ENCODE assay signal across 14 cellular contexts in genomic region chr6:118562959-118563358, GRCh38. TPM values are rescaled to one million over a fixed set of nuclear protein-coding genes. Genes with fewer than 3 reads are reported as not detected.
DNase-seq lines count a peak whose midpoint lies in the region; ATAC-seq and TF ChIP-seq lines count a peak whose summit lies in the region.
"Had no signal": no experiment of that assay in that cellular context is flagged by ENCODE, and none has a peak within 500 bp of the region (broad histone marks: within the 10 kb centered on the region; RNA-seq: fewer than 3 reads in every experiment).

No MANE protein-coding gene starts in this region.

- H3K27me3 ChIP-seq in heart right ventricle (no peaks in the 10 kb centered on the region), thoracic aorta (replicated peaks; ENCODE audit: insufficient read depth) (no peaks in the 10 kb centered on the region), MG63 (no peaks in the 10 kb centered on the region)

- WGBS in heart right ventricle, 2 donors, result 50 to 55% methylated on average over 1 of the region's 1 CpG

- H3K36me3 ChIP-seq in heart right ventricle (peaks cover 0 to 35% (median 4%) of the 10 kb centered on the region in 9 donors), thoracic aorta (peaks cover 18% of the 10 kb centered on the region), MG63 (no peaks in the 10 kb centered on the region; the same call in 1 of the 2 replicates)

- H3K4me3 ChIP-seq in heart right ventricle (no peak overlapping the region), thoracic aorta (no peak overlapping the region), MG63 (no peak overlapping the region)
- H3K4me3 ChIP-seq: A549 had no signal

- H3K4me1 ChIP-seq in heart right ventricle, result peaks cover 0 to 25% (median 16%) of the 10 kb centered on the region in 9 donors
- peaks cover 25 to 50% of the 10 kb centered on the region in 2 donors for H3K4me1 ChIP-seq in thoracic aorta (ENCODE audit: control insufficient read depth in 1 of 2, low read depth in 2 of 2)

- H3K27me3 Mint-ChIP-seq in activated T-cell treated with anti-CD3 and anti-CD28 coated beads, Interleukin-2, amount 50 U/mL, for 24 hours, result no peaks in the 10 kb centered on the region
- H3K27me3 Mint-ChIP-seq in activated T-cell treated with anti-CD3 and anti-CD28 coated beads, Interleukin-2, amount 50 U/mL, for 72 hours (ENCODE audit: low read depth), result no peaks in the 10 kb centered on the region
- H3K27me3 Mint-ChIP-seq: brain had no signal

- TF ChIP-seq CTCF in heart right ventricle (IDR thresholded peaks at IDR 0.05) (no peak), thoracic aorta (IDR thresholded peaks at IDR 0.05) (no peak)

- intact Hi-C loops in heart right ventricle (cut with DNase I), result loop anchor here in 3 of 10 donors (10.0 kb wide), 2 partner anchors 52 to 212 kb away; no protein-coding TSS in a partner anchor

- ATAC-seq in activated T-cell treated with anti-CD3 and anti-CD28 coated beads, Interleukin-2, amount 50 U/mL, for 72 hours (replicated peaks in 1 of 2), result no peak
- ATAC-seq in heart right ventricle (peak in 7 of 8 donors; percentile 32 to 73 (median 49)), thoracic aorta (ENCODE audit: insufficient number of reproducible peaks, low FRiP score, low read depth) (peak; percentile 79), GM18861 (IDR thresholded peaks at IDR 0.05; ENCODE audit: unreplicated experiment) (no peak)
- ATAC-seq: A549 had no signal

- H3K9me3 ChIP-seq in heart right ventricle, result no peaks in the 10 kb centered on the region
- H3K9me3 ChIP-seq in thoracic aorta, result no peaks in the 10 kb centered on the region
- no peaks in the 10 kb centered on the region for H3K9me3 ChIP-seq in MG63
- H3K9me3 ChIP-seq: A549 had no signal

- H3K27ac Mint-ChIP-seq in activated T-cell treated with anti-CD3 and anti-CD28 coated beads, Interleukin-2, amount 50 U/mL, for 24 hours, result peak overlapping the region; percentile 37
- no peak overlapping the region for H3K27ac Mint-ChIP-seq in activated T-cell treated with anti-CD3 and anti-CD28 coated beads, Interleukin-2, amount 50 U/mL, for 72 hours
- H3K27ac Mint-ChIP-seq: T-helper 1 cell treated with Interleukin-12 subunit alpha and Interleukin-12 subunit beta and Interleukin-4 antibody, amounts not matched to agents 30 μg/mL and 1 μg/mL, for 36 hours had no signal

- DNase-seq in activated T-cell treated with anti-CD3 and anti-CD28 coated beads, Interleukin-2, amount 50 U/mL, for 24 hours, result no peak
- no peak for DNase-seq in activated T-cell treated with anti-CD3 and anti-CD28 coated beads, Interleukin-2, amount 50 U/mL, for 72 hours
- peak; percentile 58 for DNase-seq in amniotic epithelial cell (ENCODE audit: low read depth)
- DNase-seq in heart right ventricle, result no peak
- no peak for DNase-seq in thoracic aorta (ENCODE audit: low spot score)
- DNase-seq in G401 (ENCODE audit: low spot score), result no peak
- no peak for DNase-seq in MG63
- DNase-seq: activated CD4-positive, alpha-beta T cell treated with anti-CD3 and anti-CD28 coated beads for 4 hours; NCI-H345; nucleus accumbens had no signal

- H3K27ac ChIP-seq in heart right ventricle (peak overlapping the region in 1 of 10 donors; percentile 14), thoracic aorta (peak overlapping the region; percentile 19 to 64)
- H3K27ac ChIP-seq: A549 had no signal

- peaks cover 37% of the 10 kb centered on the region for H3K36me3 Mint-ChIP-seq in activated T-cell treated with anti-CD3 and anti-CD28 coated beads, Interleukin-2, amount 50 U/mL, for 24 hours (ENCODE audit: low read depth)
- H3K36me3 Mint-ChIP-seq in activated T-cell treated with anti-CD3 and anti-CD28 coated beads, Interleukin-2, amount 50 U/mL, for 72 hours (ENCODE audit: insufficient read depth in 2 of 2), result peaks cover 0 to 8% of the 10 kb centered on the region in 2 donors

- in situ Hi-C loops in G401 (cut with HindIII; ENCODE audit: low sequenced_read_pairs), result no loop called here

- H3K4me3 Mint-ChIP-seq in activated T-cell treated with anti-CD3 and anti-CD28 coated beads, Interleukin-2, amount 50 U/mL, for 24 hours, result no peak overlapping the region
- H3K4me3 Mint-ChIP-seq in activated T-cell treated with anti-CD3 and anti-CD28 coated beads, Interleukin-2, amount 50 U/mL, for 72 hours, result no peak overlapping the region
- H3K4me3 Mint-ChIP-seq: T-helper 1 cell treated with Interleukin-12 subunit alpha and Interleukin-12 subunit beta and Interleukin-4 antibody, amounts not matched to agents 30 μg/mL and 1 μg/mL, for 36 hours had no signal

- H3K4me1 Mint-ChIP-seq in activated T-cell treated with anti-CD3 and anti-CD28 coated beads, Interleukin-2, amount 50 U/mL, for 24 hours (ENCODE audit: low read depth), result peaks cover 55% of the 10 kb centered on the region
- peaks cover 45% of the 10 kb centered on the region for H3K4me1 Mint-ChIP-seq in activated T-cell treated with anti-CD3 and anti-CD28 coated beads, Interleukin-2, amount 50 U/mL, for 72 hours (ENCODE audit: low read depth)

- no peaks in the 10 kb centered on the region for H3K9me3 Mint-ChIP-seq in activated T-cell treated with anti-CD3 and anti-CD28 coated beads, Interleukin-2, amount 50 U/mL, for 24 hours
- peaks cover 0 to 2% of the 10 kb centered on the region in 2 donors for H3K9me3 Mint-ChIP-seq in activated T-cell treated with anti-CD3 and anti-CD28 coated beads, Interleukin-2, amount 50 U/mL, for 72 hours
- H3K9me3 Mint-ChIP-seq: brain; T-helper 1 cell treated with Interleukin-12 subunit alpha and Interleukin-12 subunit beta and Interleukin-4 antibody, amounts not matched to agents 30 μg/mL and 1 μg/mL, for 36 hours had no signal

RNA-seq across cellular contexts. Expression of gene PLN, which starts 14.9 kb away (rescaled TPM):
- not detected for total RNA-seq in activated T-cell treated with anti-CD3 and anti-CD28 coated beads, Interleukin-2, amount 50 U/mL, for 72 hours
- total RNA-seq in heart right ventricle (1,000 to 10,000 TPM; 1,787 to 3,094 (median 2,650) TPM), thoracic aorta (100 to 1,000 TPM; 382 to 468 TPM)
- polyA plus RNA-seq in heart right ventricle, result 100 to 1,000 TPM; 764 to 848 TPM
- total RNA-seq in G401 (2014; rRNA removed; shearing (Covaris generic)), result not detected in 2 replicates
- not detected in 2 replicates for total RNA-seq in MG63 (2014; rRNA removed; shearing (Covaris generic); ENCODE audit: low replicate concordance)
- polyA plus RNA-seq: A549 had no signal

Comparison
In these comparisons a context has a peak if more than half of its experiments do, and no peak if none do; other contexts are left out.
1. ATAC-seq: peak in heart right ventricle (7 of 8) and thoracic aorta (single experiment); none in activated T-cell treated with anti-CD3 and anti-CD28 coated beads, Interleukin-2, amount 50 U/mL, for 72 hours (0 of 2) and GM18861 (single experiment).
2. RNA of gene PLN, which starts 14.9 kb away (total RNA-seq): 1,787 to 3,094 TPM in heart right ventricle and 382 to 468 TPM in thoracic aorta; not detected in activated T-cell treated with anti-CD3 and anti-CD28 coated beads, Interleukin-2, amount 50 U/mL, for 72 hours, not detected in G401 and not detected in MG63; every median in the first group is over 100 times any median in the second.